In genomic region chr6:7721654-7722053, GRCh38 we compare ENCODE assay signal across 10 cellular contexts. TPM values are rescaled to one million over a fixed set of nuclear protein-coding genes. Genes with fewer than 3 reads are reported as not detected.
A peak's percentile ranks its signal among the peaks of the same experiment; 100 is the strongest.
DNase-seq lines count a peak whose midpoint lies in the region; ATAC-seq, FAIRE-seq and TF ChIP-seq lines count a peak whose summit lies in the region.
"Had no signal": no experiment of that assay in that cellular context is flagged by ENCODE, and none has a peak within 500 bp of the region (broad histone marks: within the 10 kb centered on the region; RNA-seq: fewer than 3 reads in every experiment).

No MANE protein-coding gene starts in this region.

- H3K36me3 ChIP-seq in bronchial epithelial cell (ENCODE audit: control insufficient read depth, insufficient read depth, low read length) (no peaks in the 10 kb centered on the region), psoas muscle (ENCODE audit: insufficient read depth in 1 of 2, low read depth in 1 of 2) (no peaks in the 10 kb centered on the region)
- H3K36me3 ChIP-seq: BLaER1 had no signal

- DNase-seq in NCI-H1092 treated with DMSO at 0.1 percent for 48 hours (lab: John Stamatoyannopoulos, UW) = peak; percentile 8
- DNase-seq in NCI-H1092 (lab: John Stamatoyannopoulos, UW) = no peak
- DNase-seq in NCI-H1417 treated with DMSO at 0.1 percent for 48 hours (lab: John Stamatoyannopoulos, UW) = peak; percentile 15
- DNase-seq in bronchial epithelial cell (ENCODE audit: low read depth) = peak; percentile 47
- no peak for DNase-seq in psoas muscle
- no peak for DNase-seq in occipital lobe (lab: John Stamatoyannopoulos, UW)
- no peak for DNase-seq in ecto neural progenitor cell (ENCODE audit: low spot score)

- FAIRE-seq in bronchial epithelial cell (lab: Jason Lieb, UNC) = no peak

- peaks cover 9% of the 10 kb centered on the region for H3K4me1 ChIP-seq in psoas muscle

- no peak for TF ChIP-seq CTCF in bronchial epithelial cell (IDR thresholded peaks at IDR 0.05; ENCODE audit: insufficient read depth, low read length, severe bottlenecking)
- peak; percentile 20 for TF ChIP-seq CTCF in psoas muscle (IDR thresholded peaks at IDR 0.05)

- H3K27ac ChIP-seq in psoas muscle = no peak overlapping the region
- H3K27ac ChIP-seq: BLaER1 had no signal

- ATAC-seq in psoas muscle = no peak
- ATAC-seq in GM21529 (IDR thresholded peaks at IDR 0.05; ENCODE audit: unreplicated experiment) = no peak
- ATAC-seq: left lobe of liver had no signal

- no peaks in the 10 kb centered on the region for H3K9me3 ChIP-seq in psoas muscle
- H3K9me3 ChIP-seq: BLaER1 had no signal

- H3K4me3 ChIP-seq in bronchial epithelial cell (ENCODE audit: low read depth, low read length) (no peak overlapping the region), psoas muscle (no peak overlapping the region)
- H3K4me3 ChIP-seq: BLaER1 had no signal

- intact Hi-C loops in psoas muscle (cut with DNase I) = loop anchor here (2.0 to 10.0 kb wide), 6 partner anchors 191 to 501 kb away; partner anchors contain the start of genes BLOC1S5 (in 2 of the 2) and TXNDC5 (in 1 of the 2)

- WGBS in psoas muscle, 3 donors = 22 to 35% (median 25%) methylated on average over 3 of the region's 3 CpGs

- H3K27me3 ChIP-seq in bronchial epithelial cell (ENCODE audit: control insufficient read depth, insufficient read depth, low read length) (peaks cover 4% of the 10 kb centered on the region), psoas muscle (ENCODE audit: insufficient read depth in 3 of 3, low read length in 2 of 3) (peaks cover 0 to 18% (median 0%) of the 10 kb centered on the region in 3 donors)

RNA-seq across cellular contexts. Expression of gene BMP6, which starts 4.2 kb away (rescaled TPM):
- total RNA-seq in bronchial epithelial cell (2.3 and 2.6 TPM in 2 replicates), psoas muscle (1 to 10 TPM; 1.5 to 4.9 (median 2.8) TPM), occipital lobe (6.9 TPM)
- polyA plus RNA-seq in psoas muscle = 1 to 10 TPM in 2 of 3 donors, under 1 TPM in 1; 0.96 to 4.8 (median 3.4) TPM

Comparison
In these comparisons a context has a peak if more than half of its experiments do, and no peak if none do; other contexts are left out.
1. DNase-seq: peak in NCI-H1092 treated with DMSO at 0.1 percent for 48 hours (single experiment), NCI-H1417 treated with DMSO at 0.1 percent for 48 hours (single experiment) and bronchial epithelial cell (single experiment); none in NCI-H1092 (single experiment), psoas muscle (0 of 2), occipital lobe (single experiment) and ecto neural progenitor cell (single experiment).